Comparison of ENCODE assay signal across 8 cellular contexts in genomic region chr10:35643151-35643975, GRCh38.
DNase-seq lines count a peak whose midpoint lies in the region; ATAC-seq lines count a peak whose summit lies in the region.

No MANE protein-coding gene starts in this region.

- H3K27me3 Mint-ChIP-seq in central memory CD8-positive, alpha-beta T cell = peaks cover 46% of the 10 kb centered on the region

- peak; percentile 7 for DNase-seq in stimulated activated CD4-positive, alpha-beta T cell treated with anti-CD3 and anti-CD28 coated beads, Interleukin-15, amount 100 ng/mL, for 24 hours
- no peak for DNase-seq in stimulated activated CD4-positive, alpha-beta T cell treated with anti-CD3 and anti-CD28 coated beads, Interleukin-4, amount 100 ng/mL, for 24 hours
- DNase-seq in RPMI8226 = peak; percentile 60
- no peak for DNase-seq in central memory CD8-positive, alpha-beta T cell (ENCODE audit: low spot score in 2 of 2)
- peak; percentile 77 for DNase-seq in islet precursor cell
- no peak for DNase-seq in skeletal muscle cell (ENCODE audit: low read depth)
- no peak for DNase-seq in NCI-H2029 (lab: John Stamatoyannopoulos, UW)

- peak overlapping the region; percentile 78 for H3K4me3 Mint-ChIP-seq in central memory CD8-positive, alpha-beta T cell

- peak overlapping the region; percentile 51 for H3K4me3 ChIP-seq in skeletal muscle cell (ENCODE audit: low read depth, low read length)

- H3K9me3 Mint-ChIP-seq in central memory CD8-positive, alpha-beta T cell = no peaks in the 10 kb centered on the region

- peaks cover 20% of the 10 kb centered on the region for H3K4me1 Mint-ChIP-seq in central memory CD8-positive, alpha-beta T cell

- no peaks in the 10 kb centered on the region for H3K36me3 Mint-ChIP-seq in central memory CD8-positive, alpha-beta T cell (ENCODE audit: insufficient read depth)

- peak overlapping the region; percentile 54 for H3K27ac Mint-ChIP-seq in central memory CD8-positive, alpha-beta T cell (ENCODE audit: low read depth)

- ATAC-seq in central memory CD8-positive, alpha-beta T cell (replicated peaks; ENCODE audit: extremely low read depth, poor library complexity, severe bottlenecking) = no peak
- ATAC-seq in HG03159 (IDR thresholded peaks at IDR 0.05; ENCODE audit: unreplicated experiment) = no peak

Comparison
In these comparisons a context has a peak if more than half of its experiments do, and no peak if none do; other contexts are left out.
1. DNase-seq: peak in stimulated activated CD4-positive, alpha-beta T cell treated with anti-CD3 and anti-CD28 coated beads, Interleukin-15, amount 100 ng/mL, for 24 hours (single experiment), RPMI8226 (single experiment) and islet precursor cell (single experiment); none in stimulated activated CD4-positive, alpha-beta T cell treated with anti-CD3 and anti-CD28 coated beads, Interleukin-4, amount 100 ng/mL, for 24 hours (single experiment), central memory CD8-positive, alpha-beta T cell (0 of 2), skeletal muscle cell (single experiment) and NCI-H2029 (single experiment).